8 cellular contexts compared by ENCODE assay signal in genomic region chr21:42746593-42747266, GRCh38.
DNase-seq lines count a peak whose midpoint lies in the region; ATAC-seq lines count a peak whose summit lies in the region.

No MANE protein-coding gene starts in this region.

- H3K27ac ChIP-seq in stomach smooth muscle (ENCODE audit: low read length): peak overlapping the region; percentile 93

- H3K9ac ChIP-seq in stomach smooth muscle (ENCODE audit: low read length in 2 of 2): peak overlapping the region; percentile 13 to 71

- peak; percentile 64 for ATAC-seq in memory B cell (ENCODE audit: low read depth)
- ATAC-seq in GM19351 (IDR thresholded peaks at IDR 0.05; ENCODE audit: unreplicated experiment): no peak

- no peaks in the 10 kb centered on the region for H3K9me3 Mint-ChIP-seq in memory B cell

- H3K9me3 ChIP-seq in stomach smooth muscle (ENCODE audit: control insufficient read depth in 2 of 2, low read length in 2 of 2): no peaks in the 10 kb centered on the region

- no peaks in the 10 kb centered on the region for H3K27me3 ChIP-seq in stomach smooth muscle (ENCODE audit: control insufficient read depth in 1 of 2, insufficient read depth in 2 of 2, low read length in 2 of 2)

- no peak overlapping the region for H3K27ac Mint-ChIP-seq in memory B cell

- DNase-seq in SKM-1 (lab: John Stamatoyannopoulos, UW; ENCODE audit: unreplicated experiment) (peak; percentile 7), memory B cell (ENCODE audit: low spot score in 2 of 2) (no peak), DMS 273 (lab: John Stamatoyannopoulos, UW; ENCODE audit: unreplicated experiment) (no peak), NCI-H2171 treated with DMSO at 0.1 percent for 48 hours (lab: John Stamatoyannopoulos, UW) (no peak), GM03348 (ENCODE audit: low spot score) (no peak)
- DNase-seq in activated naive CD4-positive, alpha-beta T cell treated with Interleukin-2 at 50 U/mL for 16 hours: peak; percentile 29

- no peak overlapping the region for H3K4me3 ChIP-seq in stomach smooth muscle (ENCODE audit: low read length in 2 of 2)

- H3K4me1 Mint-ChIP-seq in memory B cell: peaks cover 9% of the 10 kb centered on the region

- H3K27me3 Mint-ChIP-seq in memory B cell: peaks cover 11% of the 10 kb centered on the region

- H3K4me1 ChIP-seq in stomach smooth muscle (ENCODE audit: control insufficient read depth, insufficient read depth, low read length): peaks cover 50% of the 10 kb centered on the region

- H3K36me3 Mint-ChIP-seq in memory B cell: no peaks in the 10 kb centered on the region

- peak overlapping the region; percentile 67 for H3K4me3 Mint-ChIP-seq in memory B cell

- peaks cover 0 to 3% of the 10 kb centered on the region in 2 donors for H3K36me3 ChIP-seq in stomach smooth muscle (ENCODE audit: control insufficient read depth in 2 of 2, insufficient read depth in 2 of 2, low read length in 2 of 2)

Comparison
In these comparisons a context has a peak if more than half of its experiments do, and no peak if none do; other contexts are left out.
1. DNase-seq: peak in SKM-1 (single experiment) and activated naive CD4-positive, alpha-beta T cell treated with Interleukin-2 at 50 U/mL for 16 hours (single experiment); none in memory B cell (0 of 2), DMS 273 (single experiment), NCI-H2171 treated with DMSO at 0.1 percent for 48 hours (single experiment) and GM03348 (single experiment).